In the genomic region with DNA sequence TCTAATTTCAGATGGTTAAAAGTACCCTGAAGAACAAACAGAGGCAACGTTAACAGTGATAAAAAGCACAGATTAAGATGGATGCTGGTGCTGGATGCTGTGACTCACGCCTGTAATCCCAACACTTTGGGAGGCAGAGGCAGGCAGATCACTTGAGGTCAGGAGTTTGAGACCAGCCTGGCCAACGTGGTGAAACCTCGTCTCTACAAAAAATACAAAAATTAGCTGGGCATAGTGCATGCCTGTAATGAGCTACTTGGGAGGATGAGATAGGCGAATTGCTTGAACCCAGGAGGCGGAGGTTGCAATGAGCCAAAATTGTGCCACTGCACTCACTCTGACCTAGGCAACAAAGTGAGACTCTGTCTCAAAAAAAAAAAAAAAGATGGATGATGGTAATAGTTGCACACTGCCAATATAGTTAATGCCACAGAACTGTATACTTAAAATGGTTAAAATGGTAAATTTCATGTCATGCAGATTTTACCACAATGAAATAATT, we compare ENCODE assay signal across 8 cellular contexts. TPM values are rescaled to one million over a fixed set of nuclear protein-coding genes. Genes with fewer than 3 reads are reported as not detected.
DNase-seq lines count a peak whose midpoint lies in the region; TF ChIP-seq lines count a peak whose summit lies in the region.
"Not testable (repeated sequence)": the region's sequence is repeated elsewhere in the genome, so short reads cannot be mapped to it uniquely, and the experiment has no call there.

No MANE protein-coding gene starts in this region.

- intact Hi-C loops in CD14-positive monocyte (cut with micrococcal nuclease) (loop anchor here in 1 of 2 donors (2.0 kb wide), 1 partner anchor 99 kb away; a partner anchor contains a TSS), dorsolateral prefrontal cortex (cut with DNase I) (loop anchor here in 1 of 2 donors (5.0 kb wide), 1 partner anchor 39 kb away; a partner anchor contains a TSS)

- H3K36me3 Mint-ChIP-seq in CD14-positive monocyte = peaks cover 10 to 11% of the 10 kb centered on the region in 2 donors
- not testable (repeated sequence) for H3K36me3 Mint-ChIP-seq in activated naive CD4-positive, alpha-beta T cell treated with anti-CD3 and anti-CD28 coated beads, Interleukin-2, amount 50 U/mL, for 24 hours

- peaks cover 87% of the 10 kb centered on the region for H3K79me2 ChIP-seq in hepatocyte

- H3K4me1 ChIP-seq in HUES48 (ENCODE audit: control insufficient read depth, insufficient read depth, low read length) (peaks cover 21% of the 10 kb centered on the region), SJSA1 (replicated peaks) (peaks cover 33% of the 10 kb centered on the region), hepatocyte (ENCODE audit: insufficient read depth) (peaks cover 24% of the 10 kb centered on the region), neutrophil (ENCODE audit: control insufficient read depth in 1 of 2, insufficient read depth in 1 of 2, low read depth in 1 of 2, low read length in 1 of 2) (peaks cover 26 to 32% of the 10 kb centered on the region in 2 experiments)

- not testable (repeated sequence) for H3K27me3 Mint-ChIP-seq in CD14-positive monocyte (ENCODE audit: low read depth in 3 of 3); activated naive CD4-positive, alpha-beta T cell treated with anti-CD3 and anti-CD28 coated beads, Interleukin-2, amount 50 U/mL, for 24 hours

- peak overlapping the region; percentile 73 for H3K27ac ChIP-seq in HUES48 (ENCODE audit: low read depth, low read length)
- H3K27ac ChIP-seq in SJSA1 = peak overlapping the region; percentile 98
- peak overlapping the region; percentile 38 to 98 (median 89) for H3K27ac ChIP-seq in dorsolateral prefrontal cortex
- H3K27ac ChIP-seq in hepatocyte = peak overlapping the region; percentile 78
- H3K27ac ChIP-seq in neutrophil = peak overlapping the region; percentile 75
- H3K27ac ChIP-seq in substantia nigra (ENCODE audit: low read depth, low read length, poor library complexity, severe bottlenecking) = peak overlapping the region; percentile 44

- peak overlapping the region; percentile 78 to 93 (median 87) for H3K27ac Mint-ChIP-seq in CD14-positive monocyte
- H3K27ac Mint-ChIP-seq in activated naive CD4-positive, alpha-beta T cell treated with anti-CD3 and anti-CD28 coated beads, Interleukin-2, amount 50 U/mL, for 24 hours = peak overlapping the region; percentile 97

- H4K20me1 ChIP-seq in hepatocyte (ENCODE audit: insufficient read depth, poor library complexity, severe bottlenecking) = not testable (repeated sequence)

- H3K4me2 ChIP-seq in hepatocyte = peak overlapping the region; percentile 74

- WGBS in hepatocyte (ENCODE audit: low lambda C conversion rate, missing lambda C conversion rate) = 59% methylated on average over 6 of the region's 6 CpGs

- not testable (repeated sequence) for H3K9me3 Mint-ChIP-seq in CD14-positive monocyte; activated naive CD4-positive, alpha-beta T cell treated with anti-CD3 and anti-CD28 coated beads, Interleukin-2, amount 50 U/mL, for 24 hours

- not testable (repeated sequence) for DNase-seq in CD14-positive monocyte (ENCODE audit: low spot score); SJSA1 (ENCODE audit: low read depth in 1 of 2, low spot score in 2 of 2); dorsolateral prefrontal cortex; hepatocyte (ENCODE audit: low spot score); substantia nigra (lab: John Stamatoyannopoulos, UW)

- not testable (repeated sequence) for H3K9me2 ChIP-seq in hepatocyte (replicated peaks; ENCODE audit: insufficient read depth)

- H3K27me3 ChIP-seq in HUES48 (ENCODE audit: control insufficient read depth, insufficient read depth, low read length); SJSA1 (replicated peaks); dorsolateral prefrontal cortex; hepatocyte; neutrophil: not testable (repeated sequence)

- H3K4me1 Mint-ChIP-seq in CD14-positive monocyte = peaks cover 56% of the 10 kb centered on the region
- H3K4me1 Mint-ChIP-seq in activated naive CD4-positive, alpha-beta T cell treated with anti-CD3 and anti-CD28 coated beads, Interleukin-2, amount 50 U/mL, for 24 hours = peaks cover 59% of the 10 kb centered on the region

- H3K4me3 Mint-ChIP-seq in CD14-positive monocyte = not testable (repeated sequence)
- H3K4me3 Mint-ChIP-seq in activated naive CD4-positive, alpha-beta T cell treated with anti-CD3 and anti-CD28 coated beads, Interleukin-2, amount 50 U/mL, for 24 hours = peak overlapping the region; percentile 89

- H3K36me3 ChIP-seq in HUES48 (ENCODE audit: control insufficient read depth, insufficient read depth, low read length) = peaks cover 14% of the 10 kb centered on the region
- H3K36me3 ChIP-seq in SJSA1; hepatocyte (replicated peaks; ENCODE audit: insufficient read depth, low read depth); neutrophil: not testable (repeated sequence)

- peak overlapping the region; percentile 52; the same call in 1 of the 2 replicates for H3K9ac ChIP-seq in HUES48 (ENCODE audit: low read depth, low read length)

- not testable (repeated sequence) for H3K9me3 ChIP-seq in HUES48 (ENCODE audit: control insufficient read depth, insufficient read depth, low read length); SJSA1 (replicated peaks); hepatocyte (ENCODE audit: low read depth); neutrophil

- H2AFZ ChIP-seq in hepatocyte = not testable (repeated sequence)

- H3K4me3 ChIP-seq in HUES48 (ENCODE audit: low read depth, low read length); hepatocyte; neutrophil (ENCODE audit: low read depth in 1 of 2, low read length in 1 of 2): not testable (repeated sequence)
- H3K4me3 ChIP-seq in SJSA1 (peak overlapping the region; percentile 32; the same call in 1 of the 2 replicates), dorsolateral prefrontal cortex (peak overlapping the region in 43 of 59 donors; percentile 4 to 66 (median 49))

- TF ChIP-seq CTCF in CD14-positive monocyte (IDR thresholded peaks at IDR 0.05); dorsolateral prefrontal cortex (IDR thresholded peaks at IDR 0.05 in 54 of 56, conservative IDR thresholded peaks at IDR 0.05 in 2 of 56; ENCODE audit: low read depth in 1 of 56, partially characterized antibody in 56 of 56); hepatocyte (IDR thresholded peaks at IDR 0.05; ENCODE audit: poor library complexity); neutrophil (IDR thresholded peaks at IDR 0.05): not testable (repeated sequence)

RNA-seq across cellular contexts. Expression of a gene that starts 38.5 kb away (rescaled TPM):
- polyA plus RNA-seq in CD14-positive monocyte (1 to 10 TPM; 6.2 to 6.5 TPM), hepatocyte (12.7 and 17.8 TPM in 2 replicates)
- total RNA-seq in SJSA1 (2014; rRNA removed; shearing (Covaris generic)) = 28.7 and 47.8 TPM in 2 replicates
- total RNA-seq in dorsolateral prefrontal cortex (100 to 1,000 TPM in 71 of 120 experiments, 10 to 100 TPM in 49; 46.6 to 155 (median 106) TPM), hepatocyte (55.0 and 61.3 TPM in 2 replicates)

Comparison
In these comparisons a context has a peak if more than half of its experiments do, and no peak if none do; other contexts are left out.
1. H3K27ac ChIP-seq: peak in every context shown above with its lines; median percentile 98 in SJSA1; 89 in dorsolateral prefrontal cortex; 78 in hepatocyte; 75 in neutrophil; 73 in HUES48; 44 in substantia nigra.